Comparison of ENCODE assay signal across 1 cellular context in genomic region chr1:23019094-23019850, GRCh38.
TF ChIP-seq lines count a peak whose summit lies in the region.

Gene KDM1A (plus strand): TSS chr1:23019468. CDS start chr1:23019597, 129 bp downstream.

TF ChIP-seq in HepG2, 621 proteins besides CTCF, POLR2A, EP300 and RAD21 (continued from another document and continues in another):
- TF ChIP-seq TRIM22 (IDR thresholded peaks at IDR 0.05) = no peak
- no peak for TF ChIP-seq ZMAT5 (CRISPR knock-in tag; IDR thresholded peaks at IDR 0.05; ENCODE audit: borderline replicate concordance, low read depth)
- TF ChIP-seq KDM5A (IDR thresholded peaks at IDR 0.05; ENCODE audit: borderline replicate concordance, low read length) = peak; percentile 72; the same call in 1 of the 2 replicates
- TF ChIP-seq NONO (IDR thresholded peaks at IDR 0.05) = no peak
- TF ChIP-seq NONO (CRISPR knock-in tag; conservative IDR thresholded peaks at IDR 0.05) = peak; percentile 97
- TF ChIP-seq DPF2 (CRISPR knock-in tag; IDR thresholded peaks at IDR 0.05; ENCODE audit: borderline replicate concordance, low read depth) = peak; percentile 44; the same call in 1 of the 2 replicates
- TF ChIP-seq GATAD2A (CRISPR knock-in tag; IDR thresholded peaks at IDR 0.05) = peak; percentile 92
- TF ChIP-seq ZNF552 (CRISPR knock-in tag; IDR thresholded peaks at IDR 0.05; ENCODE audit: borderline replicate concordance) = peak; percentile 90; the same call in 1 of the 2 replicates
- TF ChIP-seq EHMT2 (IDR thresholded peaks at IDR 0.05; ENCODE audit: borderline replicate concordance, low read depth, low read length) = no peak
- TF ChIP-seq ELF1 (CRISPR knock-in tag; IDR thresholded peaks at IDR 0.05) = peak; percentile 69
- peak; percentile 99 for TF ChIP-seq XRCC5 (optimal IDR thresholded peaks at IDR 0.05; ENCODE audit: low read length)
- TF ChIP-seq THAP7 (CRISPR knock-in tag; IDR thresholded peaks at IDR 0.05) = no peak
- TF ChIP-seq SIX1 (CRISPR knock-in tag; IDR thresholded peaks at IDR 0.05; ENCODE audit: borderline replicate concordance) = no peak; the same call in 1 of the 2 replicates
- peak; percentile 86 for TF ChIP-seq ZFX (CRISPR knock-in tag; IDR thresholded peaks at IDR 0.05; ENCODE audit: low read depth)
- TF ChIP-seq JARID2 (CRISPR knock-in tag; IDR thresholded peaks at IDR 0.05; ENCODE audit: insufficient replicate concordance) = no peak
- TF ChIP-seq SP140L (CRISPR knock-in tag; IDR thresholded peaks at IDR 0.05; ENCODE audit: borderline replicate concordance) = no peak
- TF ChIP-seq HES4 (CRISPR knock-in tag; IDR thresholded peaks at IDR 0.05; ENCODE audit: borderline replicate concordance) = peak; percentile 56; the same call in 1 of the 2 replicates
- no peak for TF ChIP-seq ZNF251 (CRISPR knock-in tag; IDR thresholded peaks at IDR 0.05)
- TF ChIP-seq ZNF563 (CRISPR knock-in tag; IDR thresholded peaks at IDR 0.05) = peak; percentile 61; the same call in 1 of the 2 replicates
- TF ChIP-seq ZNF562 (CRISPR knock-in tag; IDR thresholded peaks at IDR 0.05; ENCODE audit: borderline replicate concordance) = no peak; the same call in 1 of the 2 replicates
- no peak for TF ChIP-seq PRDM15 (CRISPR knock-in tag; IDR thresholded peaks at IDR 0.05)
- TF ChIP-seq MYC (CRISPR knock-in tag; IDR thresholded peaks at IDR 0.05; ENCODE audit: borderline replicate concordance) = peak; percentile 96
- no peak for TF ChIP-seq PRPF4 (IDR thresholded peaks at IDR 0.05; ENCODE audit: low read depth, low read length, poor library complexity, severe bottlenecking)
- no peak for TF ChIP-seq SYNCRIP (IDR thresholded peaks at IDR 0.05; ENCODE audit: insufficient read depth, low read depth, low read length)
- no peak for TF ChIP-seq ZFP62 (CRISPR knock-in tag; IDR thresholded peaks at IDR 0.05)
- TF ChIP-seq NPAS2 (CRISPR knock-in tag; IDR thresholded peaks at IDR 0.05; ENCODE audit: borderline replicate concordance) = no peak
- TF ChIP-seq ZKSCAN8 (CRISPR knock-in tag; IDR thresholded peaks at IDR 0.05; ENCODE audit: borderline replicate concordance) = no peak; the same call in 1 of the 2 replicates
- peak in 1 of 2 experiments; percentile 97; a peak in 2 of 4 replicates for TF ChIP-seq KLF16 (CRISPR knock-in tag; IDR thresholded peaks at IDR 0.05)
- TF ChIP-seq HDAC1 (CRISPR knock-in tag; IDR thresholded peaks at IDR 0.05) = peak; percentile 95
- TF ChIP-seq ZNF367 (CRISPR knock-in tag; IDR thresholded peaks at IDR 0.05; ENCODE audit: borderline replicate concordance) = 0 out of 2 replicates have a peak, but pooled peaks have one; percentile 54
- no peak for TF ChIP-seq PRDM4 (CRISPR knock-in tag; IDR thresholded peaks at IDR 0.05; ENCODE audit: borderline replicate concordance)
- peak; percentile 18; the same call in 1 of the 2 replicates for TF ChIP-seq NR0B2 (CRISPR knock-in tag; IDR thresholded peaks at IDR 0.05)
- no peak; the same call in 1 of the 2 replicates for TF ChIP-seq ZNF710 (CRISPR knock-in tag; IDR thresholded peaks at IDR 0.05; ENCODE audit: borderline replicate concordance)
- TF ChIP-seq ZBTB33 (CRISPR knock-in tag; IDR thresholded peaks at IDR 0.05) = peak; percentile 74
- no peak for TF ChIP-seq ZSCAN29 (CRISPR knock-in tag; conservative IDR thresholded peaks at IDR 0.05)
- TF ChIP-seq CERS6 (CRISPR knock-in tag; IDR thresholded peaks at IDR 0.05) = no peak
- peak; percentile 99 for TF ChIP-seq REPIN1 (CRISPR knock-in tag; IDR thresholded peaks at IDR 0.05; ENCODE audit: borderline replicate concordance, low read depth)
- TF ChIP-seq ZSCAN9 (CRISPR knock-in tag; IDR thresholded peaks at IDR 0.05; ENCODE audit: borderline replicate concordance) = peak; percentile 94; the same call in 1 of the 2 replicates
- TF ChIP-seq ZNF570 (CRISPR knock-in tag; IDR thresholded peaks at IDR 0.05; ENCODE audit: borderline replicate concordance) = no peak
- TF ChIP-seq DDIT3 (CRISPR knock-in tag; IDR thresholded peaks at IDR 0.05) = no peak
- TF ChIP-seq ARID2 (CRISPR knock-in tag; IDR thresholded peaks at IDR 0.05; ENCODE audit: borderline replicate concordance) = peak; percentile 92
- TF ChIP-seq MXD3 (CRISPR knock-in tag; IDR thresholded peaks at IDR 0.05) = peak; percentile 80
- peak; percentile 81 for TF ChIP-seq ZNF784 (CRISPR knock-in tag; IDR thresholded peaks at IDR 0.05; ENCODE audit: borderline replicate concordance)
- peak; percentile 90 for TF ChIP-seq ZBTB20 (CRISPR knock-in tag; IDR thresholded peaks at IDR 0.05; ENCODE audit: borderline replicate concordance, low read depth)
- no peak for TF ChIP-seq CSRNP2 (CRISPR knock-in tag; conservative IDR thresholded peaks at IDR 0.05; ENCODE audit: low read depth)
